10 cellular contexts compared by ENCODE assay signal in genomic region chr7:130884437-130885417, GRCh38.
DNase-seq lines count a peak whose midpoint lies in the region; ATAC-seq and TF ChIP-seq lines count a peak whose summit lies in the region.
"Had no signal": no experiment of that assay in that cellular context is flagged by ENCODE, and none has a peak within 500 bp of the region (broad histone marks: within the 10 kb centered on the region; RNA-seq: fewer than 3 reads in every experiment).

No MANE protein-coding gene starts in this region.

- POLR2A ChIA-PET in WTC11 (lab: Charles Lee): interaction anchor here (0.6 kb wide), 1 partner anchor 105 kb away, joined by 3 read pairs; no protein-coding TSS in a partner anchor

- H3K36me3 Mint-ChIP-seq in WTC11: no peaks in the 10 kb centered on the region
- H3K36me3 Mint-ChIP-seq in stimulated activated memory B cell treated with anti-CD40 and anti-IgM and Interleukin-4, amounts not matched to agents 10 μg/mL and 1 μg/mL and 100 μg/mL, for 72 hours: peaks cover 65% of the 10 kb centered on the region

- peak; percentile 38 for DNase-seq in NCI-H2227 (lab: John Stamatoyannopoulos, UW; ENCODE audit: unreplicated experiment)
- no peak for DNase-seq in NCI-H2227 treated with DMSO at 0.1 percent for 48 hours (lab: John Stamatoyannopoulos, UW)
- no peak for DNase-seq in WTC11 (ENCODE audit: low spot score)
- DNase-seq in fibroblast of villous mesenchyme (ENCODE audit: low read depth): peak; percentile 70
- DNase-seq in UCSD-AML1 (lab: John Stamatoyannopoulos, UW; ENCODE audit: unreplicated experiment): no peak
- no peak for DNase-seq in activated CD4-positive, alpha-beta T cell treated with anti-CD3 and anti-CD28 coated beads, Interleukin-2, amount 50 U/mL, for 4 hours
- DNase-seq: left ventricle myocardium superior, NCI-H2029 treated with DMSO at 0.1 percent for 48 hours had no signal

- CTCF ChIA-PET in WTC11 (lab: Charles Lee): interaction anchor here (0.7 to 5.7 kb wide), 4 partner anchors 9 to 294 kb away, joined by 3 to 78 read pairs (median 12); no protein-coding TSS in a partner anchor

- peak overlapping the region; percentile 34; the same call in 1 of the 2 replicates for H3K27ac Mint-ChIP-seq in WTC11
- peak overlapping the region; percentile 48 for H3K27ac Mint-ChIP-seq in stimulated activated memory B cell treated with anti-CD40 and anti-IgM and Interleukin-4, amounts not matched to agents 10 μg/mL and 1 μg/mL and 100 μg/mL, for 72 hours

- no peak overlapping the region for H3K4me3 Mint-ChIP-seq in WTC11
- H3K4me3 Mint-ChIP-seq in stimulated activated memory B cell treated with anti-CD40 and anti-IgM and Interleukin-4, amounts not matched to agents 10 μg/mL and 1 μg/mL and 100 μg/mL, for 72 hours: no peak overlapping the region

- TF ChIP-seq CTCF in WTC11 (IDR thresholded peaks at IDR 0.05): no peak
- TF ChIP-seq CTCF in fibroblast of villous mesenchyme (IDR thresholded peaks at IDR 0.05; ENCODE audit: insufficient read depth, low read depth, low read length): no peak

- ATAC-seq in WTC11 (no peak; the same call in 1 of the 2 replicates), HG02759 (IDR thresholded peaks at IDR 0.05; ENCODE audit: unreplicated experiment) (no peak)
- no peak for ATAC-seq in stimulated activated memory B cell treated with anti-CD40 and anti-IgM and Interleukin-4, amounts not matched to agents 10 μg/mL and 1 μg/mL and 100 μg/mL, for 72 hours
- ATAC-seq: left ventricle myocardium superior had no signal

- peaks cover 12% of the 10 kb centered on the region for H3K4me1 Mint-ChIP-seq in WTC11
- peaks cover 28% of the 10 kb centered on the region for H3K4me1 Mint-ChIP-seq in stimulated activated memory B cell treated with anti-CD40 and anti-IgM and Interleukin-4, amounts not matched to agents 10 μg/mL and 1 μg/mL and 100 μg/mL, for 72 hours

- H3K9me3 Mint-ChIP-seq in WTC11: no peaks in the 10 kb centered on the region
- no peaks in the 10 kb centered on the region for H3K9me3 Mint-ChIP-seq in stimulated activated memory B cell treated with anti-CD40 and anti-IgM and Interleukin-4, amounts not matched to agents 10 μg/mL and 1 μg/mL and 100 μg/mL, for 72 hours

- no peak overlapping the region for H3K4me3 ChIP-seq in fibroblast of villous mesenchyme (ENCODE audit: low read depth, low read length)

- H3K27me3 Mint-ChIP-seq in WTC11 (ENCODE audit: low read depth): no peaks in the 10 kb centered on the region
- H3K27me3 Mint-ChIP-seq in stimulated activated memory B cell treated with anti-CD40 and anti-IgM and Interleukin-4, amounts not matched to agents 10 μg/mL and 1 μg/mL and 100 μg/mL, for 72 hours: no peaks in the 10 kb centered on the region

TF ChIP-seq in WTC11, 78 proteins besides CTCF, POLR2A, EP300 and RAD21:
- TF ChIP-seq ATF6 (CRISPR knock-in tag; IDR thresholded peaks at IDR 0.05) (no peak), GABPB1 (CRISPR knock-in tag; IDR thresholded peaks at IDR 0.05) (no peak), ZBTB21 (CRISPR knock-in tag; IDR thresholded peaks at IDR 0.05; ENCODE audit: borderline replicate concordance) (no peak), ZNF281 (CRISPR knock-in tag; IDR thresholded peaks at IDR 0.05) (no peak)

Comparison
In these comparisons a context has a peak if more than half of its experiments do, and no peak if none do; other contexts are left out.
1. DNase-seq: peak in NCI-H2227 (single experiment) and fibroblast of villous mesenchyme (single experiment); none in NCI-H2227 treated with DMSO at 0.1 percent for 48 hours (single experiment), WTC11 (single experiment), UCSD-AML1 (single experiment) and activated CD4-positive, alpha-beta T cell treated with anti-CD3 and anti-CD28 coated beads, Interleukin-2, amount 50 U/mL, for 4 hours (0 of 2).